In genomic region chr5:13250450-13251291, GRCh38 we compare ENCODE assay signal across 8 cellular contexts.
A peak's percentile ranks its signal among the peaks of the same experiment; 100 is the strongest.
DNase-seq lines count a peak whose midpoint lies in the region; ATAC-seq and TF ChIP-seq lines count a peak whose summit lies in the region.

No MANE protein-coding gene starts in this region.

- peak; percentile 70 for TF ChIP-seq CTCF in DOHH2 (IDR thresholded peaks at IDR 0.05; ENCODE audit: low read depth, low read length, poor library complexity, severe bottlenecking)
- no peak for TF ChIP-seq CTCF in gastrocnemius medialis (IDR thresholded peaks at IDR 0.05 in 4 of 5, conservative IDR thresholded peaks at IDR 0.05 in 1 of 5)

- no peak for TF ChIP-seq POLR2A in gastrocnemius medialis (IDR thresholded peaks at IDR 0.05)

- H3K9me3 ChIP-seq in DOHH2 (ENCODE audit: control insufficient read depth, insufficient read depth, low read length) (no peaks in the 10 kb centered on the region), gastrocnemius medialis (no peaks in the 10 kb centered on the region)

- POLR2A ChIA-PET in HEK293T (lab: Yijun Ruan, JAX), result no interaction called here

- peak; percentile 20 for DNase-seq in HEK293T (ENCODE audit: extremely low spot score)
- DNase-seq in RPMI7951 (ENCODE audit: low read depth), result peak; percentile 42
- peak; percentile 15 for DNase-seq in kidney glomerular epithelial cell (lab: John Stamatoyannopoulos, UW)
- no peak for DNase-seq in activated naive CD4-positive, alpha-beta T cell treated with Interleukin-2 at 50 U/mL for 16 hours
- DNase-seq in activated CD4-positive, alpha-beta T cell treated with anti-CD3 and anti-CD28 coated beads for 4 hours, result no peak
- no peak for DNase-seq in gastrocnemius medialis

- ATAC-seq in gastrocnemius medialis (no peak), HG03565 (IDR thresholded peaks at IDR 0.05; ENCODE audit: unreplicated experiment) (no peak)

- in situ Hi-C loops in gastrocnemius medialis (cut with MboI; ENCODE audit: low sequenced_read_pairs in 4 of 4), result no loop called here

- H3K4me2 ChIP-seq in DOHH2 (ENCODE audit: low read length), result no peak overlapping the region

- intact Hi-C loops in gastrocnemius medialis (cut with DNase I; ENCODE audit: low total_unique reads), result no loop called here

- H4K20me1 ChIP-seq in DOHH2 (ENCODE audit: control insufficient read depth, insufficient read depth, low read depth, low read length), result no peaks in the 10 kb centered on the region

- CTCF ChIA-PET in HEK293T (lab: Yijun Ruan, JAX), result no interaction called here

- H3K27ac ChIP-seq in DOHH2 (ENCODE audit: low read depth, low read length), result no peak overlapping the region
- H3K27ac ChIP-seq in gastrocnemius medialis, result no peak overlapping the region

- no peak overlapping the region for H3K4me3 ChIP-seq in DOHH2 (ENCODE audit: low read length)
- no peak overlapping the region for H3K4me3 ChIP-seq in gastrocnemius medialis

- no peaks in the 10 kb centered on the region for H3F3A ChIP-seq in DOHH2 (ENCODE audit: control insufficient read depth, insufficient read depth)

- H3K9me2 ChIP-seq in DOHH2 (replicated peaks; ENCODE audit: control insufficient read depth, low read length), result no peaks in the 10 kb centered on the region

- H3K27me3 ChIP-seq in DOHH2 (ENCODE audit: control insufficient read depth, low read length) (no peaks in the 10 kb centered on the region), gastrocnemius medialis (no peaks in the 10 kb centered on the region)

- H3K36me3 ChIP-seq in DOHH2 (ENCODE audit: control insufficient read depth, low read length), result no peaks in the 10 kb centered on the region
- H3K36me3 ChIP-seq in gastrocnemius medialis, result no peaks in the 10 kb centered on the region

- H3K79me2 ChIP-seq in DOHH2 (ENCODE audit: control insufficient read depth, low read length), result no peaks in the 10 kb centered on the region

- H3K4me1 ChIP-seq in DOHH2 (ENCODE audit: control insufficient read depth, low read length) (no peaks in the 10 kb centered on the region), gastrocnemius medialis (no peaks in the 10 kb centered on the region)

TF ChIP-seq in HEK293T, 16 proteins besides CTCF, POLR2A, EP300 and RAD21:
- no peak for TF ChIP-seq SP1 (IDR thresholded peaks at IDR 0.05)
- no peak for TF ChIP-seq SUZ12 (IDR thresholded peaks at IDR 0.05)
- TF ChIP-seq PKNOX1 (IDR thresholded peaks at IDR 0.05), result no peak
- TF ChIP-seq HDGF (IDR thresholded peaks at IDR 0.05; ENCODE audit: borderline replicate concordance), result no peak
- TF ChIP-seq ARNT (IDR thresholded peaks at IDR 0.05), result no peak
- TF ChIP-seq NFRKB (IDR thresholded peaks at IDR 0.05), result no peak
- TF ChIP-seq L3MBTL2 (conservative IDR thresholded peaks at IDR 0.05), result no peak
- TF ChIP-seq FOXA1 (IDR thresholded peaks at IDR 0.05), result no peak
- no peak for TF ChIP-seq LEF1 (IDR thresholded peaks at IDR 0.05; ENCODE audit: borderline replicate concordance)
- no peak for TF ChIP-seq BHLHE40 (IDR thresholded peaks at IDR 0.05; ENCODE audit: borderline replicate concordance)
- TF ChIP-seq CTBP1 (IDR thresholded peaks at IDR 0.05; ENCODE audit: borderline replicate concordance), result no peak
- no peak for TF ChIP-seq TARDBP (IDR thresholded peaks at IDR 0.05)
- TF ChIP-seq ZNF384 (IDR thresholded peaks at IDR 0.05), result no peak
- no peak for TF ChIP-seq FOXM1 (IDR thresholded peaks at IDR 0.05; ENCODE audit: borderline replicate concordance)
- no peak for TF ChIP-seq FOXK2 (IDR thresholded peaks at IDR 0.05)

Comparison
In these comparisons a context has a peak if more than half of its experiments do, and no peak if none do; other contexts are left out.
1. DNase-seq: peak in HEK293T (single experiment), RPMI7951 (single experiment) and kidney glomerular epithelial cell (single experiment); none in activated naive CD4-positive, alpha-beta T cell treated with Interleukin-2 at 50 U/mL for 16 hours (single experiment), activated CD4-positive, alpha-beta T cell treated with anti-CD3 and anti-CD28 coated beads for 4 hours (0 of 2) and gastrocnemius medialis (0 of 2).